8 cellular contexts compared by ENCODE assay signal in genomic region chr1:30782361-30783243, GRCh38. TPM values are rescaled to one million over a fixed set of nuclear protein-coding genes. Genes with fewer than 3 reads are reported as not detected.
DNase-seq lines count a peak whose midpoint lies in the region; FAIRE-seq and TF ChIP-seq lines count a peak whose summit lies in the region.

No MANE protein-coding gene starts in this region.

- H3K4me3 ChIP-seq in Peyer's patch (no peak overlapping the region), fibroblast of the aortic adventitia (ENCODE audit: low read depth, low read length) (no peak overlapping the region), neutrophil (ENCODE audit: low read depth in 1 of 2, low read length in 1 of 2) (peak overlapping the region; percentile 26 to 54), testis (no peak overlapping the region)

- intact Hi-C loops in activated T-helper 1 cell treated with anti-CD3 and anti-CD28 coated beads, Interleukin-12 subunit alpha, Interleukin-12 subunit beta, Interleukin-2, Interleukin-4 antibody, amounts not matched to agents 30 ng/mL and 10 ng/mL and 1 ng/mL, durations not matched to agents 14 hours and 24 hours and 36 hours (cut with micrococcal nuclease), result loop anchor here (1.0 to 10.0 kb wide), 4 partner anchors 33 to 1548 kb away; partner anchors contain the start of genes MECR and PTPRU
- intact Hi-C loops in testis (cut with DNase I; ENCODE audit: low total_unique reads), result loop anchor here (5.0 kb wide), 1 partner anchor 130 kb away; no protein-coding TSS in a partner anchor

- TF ChIP-seq CTCF in GM12872 (IDR thresholded peaks at IDR 0.05; ENCODE audit: insufficient read depth, low read depth, low read length), result peak; percentile 88
- peak; percentile 49 to 87 (median 68) for TF ChIP-seq CTCF in Peyer's patch (IDR thresholded peaks at IDR 0.05)
- TF ChIP-seq CTCF in fibroblast of the aortic adventitia (IDR thresholded peaks at IDR 0.05; ENCODE audit: insufficient read depth, low read length), result peak; percentile 87
- TF ChIP-seq CTCF in neutrophil (IDR thresholded peaks at IDR 0.05), result peak; percentile 91
- peak; percentile 70 to 81 (median 76) for TF ChIP-seq CTCF in testis (IDR thresholded peaks at IDR 0.05)

- FAIRE-seq in HTR-8/SVneo (lab: Jason Lieb, UNC), result no peak

- H3K36me3 ChIP-seq in Peyer's patch (no peaks in the 10 kb centered on the region), neutrophil (no peaks in the 10 kb centered on the region), testis (ENCODE audit: low read depth, missing control alignments) (no peaks in the 10 kb centered on the region)

- H3K4me1 Mint-ChIP-seq in activated T-helper 1 cell treated with anti-CD3 and anti-CD28 coated beads, Interleukin-12 subunit alpha, Interleukin-12 subunit beta, Interleukin-2, Interleukin-4 antibody, amounts not matched to agents 30 ng/mL and 10 ng/mL and 1 ng/mL, durations not matched to agents 14 hours and 24 hours and 36 hours (ENCODE audit: low read depth), result peaks cover 20% of the 10 kb centered on the region

- H3K36me3 Mint-ChIP-seq in activated T-helper 1 cell treated with anti-CD3 and anti-CD28 coated beads, Interleukin-12 subunit alpha, Interleukin-12 subunit beta, Interleukin-2, Interleukin-4 antibody, amounts not matched to agents 30 ng/mL and 10 ng/mL and 1 ng/mL, durations not matched to agents 14 hours and 24 hours and 36 hours (ENCODE audit: low read depth), result no peaks in the 10 kb centered on the region

- DNase-seq in HTR-8/SVneo (ENCODE audit: insufficient read length, low spot score), result peak; percentile 75
- DNase-seq in Peyer's patch, result peak; percentile 57 to 81 (median 73)
- DNase-seq in activated T-helper 1 cell treated with anti-CD3 and anti-CD28 coated beads, Interleukin-12 subunit alpha, Interleukin-12 subunit beta, Interleukin-2, Interleukin-4 antibody, amounts not matched to agents 30 ng/mL and 10 ng/mL and 1 ng/mL, durations not matched to agents 14 hours and 24 hours and 36 hours (ENCODE audit: low spot score), result peak; percentile 63
- peak; percentile 56 for DNase-seq in fibroblast of the aortic adventitia (ENCODE audit: low read depth)
- peak; percentile 74 for DNase-seq in testis
- DNase-seq in foreskin melanocyte, result no peak

- H3K27me3 ChIP-seq in Peyer's patch (no peaks in the 10 kb centered on the region), neutrophil (no peaks in the 10 kb centered on the region), testis (no peaks in the 10 kb centered on the region)

- H3K4me1 ChIP-seq in Peyer's patch, result peaks cover 0 to 7% (median 2%) of the 10 kb centered on the region in 4 donors
- peaks cover 27 to 35% of the 10 kb centered on the region in 2 experiments for H3K4me1 ChIP-seq in neutrophil (ENCODE audit: control insufficient read depth in 1 of 2, insufficient read depth in 1 of 2, low read depth in 1 of 2, low read length in 1 of 2)
- H3K4me1 ChIP-seq in testis, result peaks cover 24% of the 10 kb centered on the region

- peak overlapping the region; percentile 50 for H3K27ac Mint-ChIP-seq in activated T-helper 1 cell treated with anti-CD3 and anti-CD28 coated beads, Interleukin-12 subunit alpha, Interleukin-12 subunit beta, Interleukin-2, Interleukin-4 antibody, amounts not matched to agents 30 ng/mL and 10 ng/mL and 1 ng/mL, durations not matched to agents 14 hours and 24 hours and 36 hours

- no peak overlapping the region for H3K4me3 Mint-ChIP-seq in activated T-helper 1 cell treated with anti-CD3 and anti-CD28 coated beads, Interleukin-12 subunit alpha, Interleukin-12 subunit beta, Interleukin-2, Interleukin-4 antibody, amounts not matched to agents 30 ng/mL and 10 ng/mL and 1 ng/mL, durations not matched to agents 14 hours and 24 hours and 36 hours

- H3K27ac ChIP-seq in Peyer's patch, result peak overlapping the region in 1 of 4 donors; percentile 31
- peak overlapping the region; percentile 85 for H3K27ac ChIP-seq in neutrophil
- no peak overlapping the region for H3K27ac ChIP-seq in testis

- no peak for TF ChIP-seq POLR2A in Peyer's patch (IDR thresholded peaks at IDR 0.05)
- TF ChIP-seq POLR2A in testis (IDR thresholded peaks at IDR 0.05), result no peak

- WGBS in testis, 2 donors, result 28 to 87% methylated on average over 4 to 22 of the region's 24 CpGs

- peaks cover 11% of the 10 kb centered on the region for H3K27me3 Mint-ChIP-seq in activated T-helper 1 cell treated with anti-CD3 and anti-CD28 coated beads, Interleukin-12 subunit alpha, Interleukin-12 subunit beta, Interleukin-2, Interleukin-4 antibody, amounts not matched to agents 30 ng/mL and 10 ng/mL and 1 ng/mL, durations not matched to agents 14 hours and 24 hours and 36 hours (ENCODE audit: insufficient read depth)

- H3K9me3 ChIP-seq in Peyer's patch (no peaks in the 10 kb centered on the region), neutrophil (no peaks in the 10 kb centered on the region), testis (no peaks in the 10 kb centered on the region)

- no peaks in the 10 kb centered on the region for H3K9me3 Mint-ChIP-seq in activated T-helper 1 cell treated with anti-CD3 and anti-CD28 coated beads, Interleukin-12 subunit alpha, Interleukin-12 subunit beta, Interleukin-2, Interleukin-4 antibody, amounts not matched to agents 30 ng/mL and 10 ng/mL and 1 ng/mL, durations not matched to agents 14 hours and 24 hours and 36 hours

RNA-seq across cellular contexts. Expression of gene LAPTM5, which starts 25.0 kb away (rescaled TPM):
- total RNA-seq in Peyer's patch, result 10 to 100 TPM; 10.3 to 77.6 (median 18.3) TPM
- total RNA-seq in activated T-helper 1 cell treated with anti-CD3 and anti-CD28 coated beads, Interleukin-12 subunit alpha, Interleukin-12 subunit beta, Interleukin-2, Interleukin-4 antibody, amounts not matched to agents 30 ng/mL and 10 ng/mL and 1 ng/mL, durations not matched to agents 14 hours and 24 hours and 36 hours, result 199 and 214 TPM in 2 replicates
- total RNA-seq in fibroblast of the aortic adventitia (ENCODE audit: low replicate concordance), result 0.16 and 0.18 TPM in 2 replicates
- 10 to 100 TPM in 1 of 2 donors, 1 to 10 TPM in 1; 2.0 to 16.3 TPM for total RNA-seq in testis
- polyA plus RNA-seq in testis (ENCODE audit: insufficient read depth, low read depth, low replicate concordance), result 46.9 TPM

RNA-seq across cellular contexts. Expression of gene MATN1, which starts 59.2 kb away (rescaled TPM):
- total RNA-seq in Peyer's patch (not detected), fibroblast of the aortic adventitia (ENCODE audit: low replicate concordance) (0.18 and 0.25 TPM in 2 replicates), testis (under 1 TPM; 0.55 to 0.62 TPM)
- 0.42 and 0.70 TPM in 2 replicates for total RNA-seq in activated T-helper 1 cell treated with anti-CD3 and anti-CD28 coated beads, Interleukin-12 subunit alpha, Interleukin-12 subunit beta, Interleukin-2, Interleukin-4 antibody, amounts not matched to agents 30 ng/mL and 10 ng/mL and 1 ng/mL, durations not matched to agents 14 hours and 24 hours and 36 hours
- polyA plus RNA-seq in testis (ENCODE audit: insufficient read depth, low read depth, low replicate concordance), result 0.32 TPM

Comparison
In these comparisons a context has a peak if more than half of its experiments do, and no peak if none do; other contexts are left out.
1. H3K4me3 ChIP-seq: peak in neutrophil (2 of 2); none in Peyer's patch (0 of 4), fibroblast of the aortic adventitia (single experiment) and testis (0 of 2).
2. Peak in every context shown above with its lines, with median percentiles within 50 percentile points of each other: CTCF ChIP-seq.